In genomic region chr21:33127154-33127893, GRCh38 we compare ENCODE assay signal across 9 cellular contexts. TPM values are rescaled to one million over a fixed set of nuclear protein-coding genes. Genes with fewer than 3 reads are reported as not detected.
DNase-seq lines count a peak whose midpoint lies in the region; FAIRE-seq and TF ChIP-seq lines count a peak whose summit lies in the region.
"Had no signal": no experiment of that assay in that cellular context is flagged by ENCODE, and none has a peak within 500 bp of the region (broad histone marks: within the 10 kb centered on the region; RNA-seq: fewer than 3 reads in every experiment).

No MANE protein-coding gene starts in this region.

- no peak for FAIRE-seq in urothelium cell line (lab: Jason Lieb, UNC)
- FAIRE-seq: G401.6 had no signal

- no peak overlapping the region for H2AFZ ChIP-seq in Karpas-422 (ENCODE audit: low read length)

- H3K36me3 ChIP-seq in Karpas-422 (ENCODE audit: insufficient read depth, low read length): no peaks in the 10 kb centered on the region
- H3K36me3 ChIP-seq in right atrium auricular region: no peaks in the 10 kb centered on the region

- DNase-seq in NCI-H1417 (lab: John Stamatoyannopoulos, UW) (peak; percentile 67 to 88 (median 67)), NCI-H1417 treated with DMSO at 0.1 percent for 48 hours (lab: John Stamatoyannopoulos, UW) (no peak), Karpas-422 (peak; percentile 88), SW480 (ENCODE audit: low spot score) (peak; percentile 61), amygdala (lab: John Stamatoyannopoulos, UW) (peak in 54 of 56 donors; percentile 17 to 88 (median 69)), right atrium auricular region (ENCODE audit: low spot score) (peak; percentile 62), pulmonary artery endothelial cell (ENCODE audit: low read depth, low spot score) (peak; percentile 19), urothelium cell line (ENCODE audit: low spot score) (peak; percentile 78)

- H3K27me3 ChIP-seq in Karpas-422 (ENCODE audit: low read length) (no peaks in the 10 kb centered on the region), right atrium auricular region (no peaks in the 10 kb centered on the region)

- no peaks in the 10 kb centered on the region for H4K20me1 ChIP-seq in Karpas-422 (ENCODE audit: insufficient read depth, low read depth, low read length)

- no peak overlapping the region for H3K4me2 ChIP-seq in Karpas-422 (ENCODE audit: low read depth, low read length, poor library complexity, severe bottlenecking)

- no peaks in the 10 kb centered on the region for H3K9me3 ChIP-seq in Karpas-422 (ENCODE audit: low read length)
- no peaks in the 10 kb centered on the region for H3K9me3 ChIP-seq in right atrium auricular region

- H3K4me3 ChIP-seq in Karpas-422 (ENCODE audit: low read length) (no peak overlapping the region), right atrium auricular region (peak overlapping the region in 1 of 2 donors; percentile 40)

- no peaks in the 10 kb centered on the region for H3K9me2 ChIP-seq in Karpas-422 (replicated peaks; ENCODE audit: insufficient read depth, low read length)

- H3K9ac ChIP-seq in Karpas-422 (ENCODE audit: low read length): no peak overlapping the region

- H3K4me1 ChIP-seq in Karpas-422 (ENCODE audit: low read length) (0 out of 2 replicates have a peak, but pooled peaks cover 3% of the 10 kb centered on the region), right atrium auricular region (no peaks in the 10 kb centered on the region)

- peak; percentile 46 to 79 for TF ChIP-seq CTCF in right atrium auricular region (IDR thresholded peaks at IDR 0.05)

- no peaks in the 10 kb centered on the region for H3K79me2 ChIP-seq in Karpas-422 (ENCODE audit: low read length)

- H3K27ac ChIP-seq in Karpas-422 (ENCODE audit: low read length) (no peak overlapping the region), right atrium auricular region (no peak overlapping the region)

RNA-seq across cellular contexts. Expression of gene OLIG1, which starts 57.4 kb away (rescaled TPM):
- total RNA-seq in Karpas-422 (2014; rRNA removed; shearing (Covaris generic); ENCODE audit: low replicate concordance): not detected in 2 replicates
- not detected for total RNA-seq in right atrium auricular region
- not detected in 2 replicates for total RNA-seq in pulmonary artery endothelial cell
